11 cellular contexts compared by ENCODE assay signal in genomic region chr7:2971914-2972530, GRCh38.
DNase-seq lines count a peak whose midpoint lies in the region; ATAC-seq, FAIRE-seq and TF ChIP-seq lines count a peak whose summit lies in the region.
"Had no signal": no experiment of that assay in that cellular context is flagged by ENCODE, and none has a peak within 500 bp of the region (broad histone marks: within the 10 kb centered on the region; RNA-seq: fewer than 3 reads in every experiment).

No MANE protein-coding gene starts in this region.

- no peaks in the 10 kb centered on the region for H3K36me3 ChIP-seq in colonic mucosa

- CTCF ChIA-PET in T-cell (lab: Charles Lee), result no interaction called here

- peak; percentile 37 for FAIRE-seq in urothelium cell line (lab: Jason Lieb, UNC)
- FAIRE-seq: astrocyte had no signal

- H3K9me3 ChIP-seq in colonic mucosa, result no peaks in the 10 kb centered on the region

- ATAC-seq in left cardiac atrium (no peak), HG02885 (IDR thresholded peaks at IDR 0.05; ENCODE audit: poor library complexity, unreplicated experiment) (peak; percentile 73), T-cell (replicated peaks in 1 of 4) (no peak), GM19324 (IDR thresholded peaks at IDR 0.05; ENCODE audit: low FRiP score, unreplicated experiment) (no peak)

- H3K4me3 Mint-ChIP-seq in T-cell, result peak overlapping the region in 1 of 3 donors; percentile 60

- intact Hi-C loops in cardiac septum (cut with DNase I) (loop anchor here (10.0 kb wide), 1 partner anchor 63 kb away; no protein-coding TSS in a partner anchor), left cardiac atrium (cut with DNase I) (no loop called here), colonic mucosa (cut with DNase I) (no loop called here)

- no peaks in the 10 kb centered on the region for H3K27me3 ChIP-seq in colonic mucosa

- POLR2A ChIA-PET in T-cell (lab: Charles Lee), result no interaction called here

- H3K9ac ChIP-seq in colonic mucosa (ENCODE audit: low read depth in 2 of 2, low read length in 2 of 2), result no peak overlapping the region

- H3K4me1 ChIP-seq in colonic mucosa, result no peaks in the 10 kb centered on the region

- H3K27me3 Mint-ChIP-seq in T-cell, result no peaks in the 10 kb centered on the region

- no peak overlapping the region for H3K27ac ChIP-seq in colonic mucosa
- H3K27ac ChIP-seq: C4-2B had no signal

- peak overlapping the region; percentile 79 to 86 for H3K27ac Mint-ChIP-seq in T-cell

- peaks cover 30% of the 10 kb centered on the region for H3K36me3 Mint-ChIP-seq in T-cell

- peaks cover 0 to under 1% (median 0%) of the 10 kb centered on the region in 3 donors for H3K9me3 Mint-ChIP-seq in T-cell

- TF ChIP-seq CTCF in colonic mucosa (IDR thresholded peaks at IDR 0.05), result no peak

- H3K4me3 ChIP-seq in colonic mucosa, result no peak overlapping the region

- DNase-seq in cardiac septum (ENCODE audit: low spot score), result peak; percentile 9
- DNase-seq in left cardiac atrium, result no peak
- DNase-seq in T-cell, result peak in 2 of 34 experiments; percentile 8 to 23
- DNase-seq in urothelium cell line (ENCODE audit: low spot score), result no peak
- no peak for DNase-seq in SIG-M5 treated with dmso at 0.1 percent for 504 hours (lab: John Stamatoyannopoulos, UW; ENCODE audit: unreplicated experiment)
- DNase-seq in colonic mucosa, result no peak
- DNase-seq: NCI-H146 had no signal

- H3K4me1 Mint-ChIP-seq in T-cell, result peaks cover 29 to 34% (median 31%) of the 10 kb centered on the region in 3 donors
